In the genomic region with DNA sequence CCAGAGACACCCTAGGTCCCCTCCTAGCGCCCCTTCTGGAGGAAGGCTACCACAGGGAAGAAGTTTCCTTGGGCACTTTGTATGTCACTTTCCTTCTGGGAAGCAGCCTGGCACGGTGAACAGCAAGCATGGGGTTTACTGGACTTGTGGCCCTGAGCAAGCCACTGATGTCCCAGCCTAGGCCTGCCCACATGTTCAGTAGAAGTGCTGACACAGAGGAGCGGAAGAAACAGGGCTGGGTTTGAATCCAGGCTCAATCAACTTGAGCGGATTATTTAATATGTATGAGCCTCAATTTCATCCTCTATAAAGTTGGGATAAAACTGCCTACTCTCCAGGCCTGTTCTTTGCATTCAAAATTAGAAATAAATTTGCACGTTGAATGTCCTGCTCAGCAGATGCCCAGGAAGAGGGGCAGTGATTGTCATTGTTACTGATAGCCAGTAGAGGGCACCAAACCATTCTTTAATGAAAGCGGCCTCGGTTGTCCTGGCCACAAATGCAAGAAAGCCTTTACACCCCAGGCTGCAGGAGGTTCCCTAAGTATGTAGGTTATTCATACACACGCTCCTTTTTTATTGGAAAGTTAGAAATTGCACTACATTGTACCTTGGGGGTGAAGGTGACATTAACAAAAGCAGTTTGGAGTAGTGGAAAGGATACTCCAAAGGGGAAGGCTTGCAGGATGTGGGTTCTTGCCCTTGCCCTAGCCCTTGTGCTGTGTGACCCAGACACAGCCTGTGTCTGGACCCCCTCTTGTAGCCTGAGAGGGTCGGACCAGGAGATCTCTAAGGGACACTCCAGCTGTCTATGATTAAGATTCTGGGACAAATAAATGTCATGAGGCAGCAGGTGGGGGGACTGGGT, we compare ENCODE assay signal across 8 cellular contexts. TPM values are rescaled to one million over a fixed set of nuclear protein-coding genes. Genes with fewer than 3 reads are reported as not detected.
DNase-seq lines count a peak whose midpoint lies in the region; ATAC-seq and TF ChIP-seq lines count a peak whose summit lies in the region.

No MANE protein-coding gene starts in this region.

- no peak overlapping the region for H3K4ac ChIP-seq in neuronal stem cell (ENCODE audit: low read length)

- H3K79me2 ChIP-seq in KMS-11 (ENCODE audit: insufficient read depth, low read depth) = no peaks in the 10 kb centered on the region
- H3K79me2 ChIP-seq in OCI-LY3 (ENCODE audit: low read length) = no peaks in the 10 kb centered on the region

- H3K27me3 ChIP-seq in KMS-11 (ENCODE audit: insufficient read depth, low read depth) (peaks cover 4% of the 10 kb centered on the region; the same call in 1 of the 2 replicates), OCI-LY3 (ENCODE audit: low read depth, low read length) (peaks cover 6% of the 10 kb centered on the region; the same call in 1 of the 2 replicates), neuronal stem cell (ENCODE audit: control insufficient read depth in 3 of 3, insufficient read depth in 3 of 3, low read depth in 1 of 3, low read length in 3 of 3) (peaks cover 0 to 43% (median 2%) of the 10 kb centered on the region in 3 experiments)

- no peak overlapping the region for H3K18ac ChIP-seq in neuronal stem cell (ENCODE audit: low read length)

- H3K4me1 Mint-ChIP-seq in activated T-helper 1 cell treated with anti-CD3 and anti-CD28 coated beads, Interleukin-12 subunit alpha, Interleukin-12 subunit beta, Interleukin-2, Interleukin-4 antibody, amounts not matched to agents 30 ng/mL and 10 ng/mL and 1 ng/mL, durations not matched to agents 14 hours and 24 hours and 36 hours (ENCODE audit: low read depth) = peaks cover 29% of the 10 kb centered on the region

- H3K36me3 ChIP-seq in KMS-11 (ENCODE audit: insufficient read depth) (no peaks in the 10 kb centered on the region), OCI-LY3 (replicated peaks; ENCODE audit: low read depth, low read length) (no peaks in the 10 kb centered on the region), neuronal stem cell (replicated peaks in 1 of 2; ENCODE audit: control insufficient read depth in 2 of 2, insufficient read depth in 2 of 2, low read length in 2 of 2) (no peaks in the 10 kb centered on the region)

- intact Hi-C loops in activated T-helper 1 cell treated with anti-CD3 and anti-CD28 coated beads, Interleukin-12 subunit alpha, Interleukin-12 subunit beta, Interleukin-2, Interleukin-4 antibody, amounts not matched to agents 30 ng/mL and 10 ng/mL and 1 ng/mL, durations not matched to agents 14 hours and 24 hours and 36 hours (cut with micrococcal nuclease) = loop anchor here (1.0 to 5.0 kb wide), 8 partner anchors 92 to 552 kb away; partner anchors contain the start of gene FOXE1

- no peaks in the 10 kb centered on the region for H3K9me3 Mint-ChIP-seq in activated T-helper 1 cell treated with anti-CD3 and anti-CD28 coated beads, Interleukin-12 subunit alpha, Interleukin-12 subunit beta, Interleukin-2, Interleukin-4 antibody, amounts not matched to agents 30 ng/mL and 10 ng/mL and 1 ng/mL, durations not matched to agents 14 hours and 24 hours and 36 hours

- peaks cover 1% of the 10 kb centered on the region for H3K36me3 Mint-ChIP-seq in activated T-helper 1 cell treated with anti-CD3 and anti-CD28 coated beads, Interleukin-12 subunit alpha, Interleukin-12 subunit beta, Interleukin-2, Interleukin-4 antibody, amounts not matched to agents 30 ng/mL and 10 ng/mL and 1 ng/mL, durations not matched to agents 14 hours and 24 hours and 36 hours (ENCODE audit: low read depth)

- H3K4me2 ChIP-seq in KMS-11 (no peak overlapping the region), OCI-LY3 (ENCODE audit: low read length) (peak overlapping the region; percentile 35; the same call in 1 of the 2 replicates), neuronal stem cell (ENCODE audit: insufficient read depth, low read length, poor library complexity, severe bottlenecking) (no peak overlapping the region)

- H3K23ac ChIP-seq in neuronal stem cell (ENCODE audit: low read depth, low read length, poor library complexity) = no peak overlapping the region

- no peak overlapping the region for H3K27ac ChIP-seq in KMS-11
- no peak overlapping the region for H3K27ac ChIP-seq in OCI-LY3 (ENCODE audit: low read length)
- H3K27ac ChIP-seq in neuronal stem cell (replicated peaks; ENCODE audit: low read length) = no peak overlapping the region

- H2AK5ac ChIP-seq in neuronal stem cell (ENCODE audit: low read depth, low read length) = no peak overlapping the region

- peaks cover 7% of the 10 kb centered on the region for H3K4me1 ChIP-seq in KMS-11 (ENCODE audit: low read depth, poor library complexity, severe bottlenecking)
- no peaks in the 10 kb centered on the region for H3K4me1 ChIP-seq in OCI-LY3 (ENCODE audit: low read length)
- peaks cover 2 to 3% of the 10 kb centered on the region in 2 donors for H3K4me1 ChIP-seq in neuronal stem cell (ENCODE audit: control insufficient read depth in 2 of 2, insufficient read depth in 1 of 2, low read depth in 1 of 2, low read length in 2 of 2)

- ATAC-seq in GM18907 (IDR thresholded peaks at IDR 0.05; ENCODE audit: unreplicated experiment) = peak; percentile 73
- no peak for ATAC-seq in GM19455 (IDR thresholded peaks at IDR 0.05; ENCODE audit: unreplicated experiment)

- H2AFZ ChIP-seq in KMS-11 (ENCODE audit: low read depth) = no peak overlapping the region
- 0 out of 2 replicates have a peak overlapping the region, but pooled peaks have one; percentile 20 for H2AFZ ChIP-seq in OCI-LY3 (ENCODE audit: low read depth, low read length)
- peak overlapping the region; percentile 61 for H2AFZ ChIP-seq in neuronal stem cell (ENCODE audit: low read length)

- no peaks in the 10 kb centered on the region for H3K9me3 ChIP-seq in OCI-LY3 (ENCODE audit: insufficient read depth, low read length)
- H3K9me3 ChIP-seq in neuronal stem cell (replicated peaks in 1 of 2; ENCODE audit: control insufficient read depth in 2 of 2, insufficient read depth in 1 of 2, low read depth in 1 of 2, low read length in 2 of 2) = no peaks in the 10 kb centered on the region

- no peak overlapping the region for H4K8ac ChIP-seq in neuronal stem cell (ENCODE audit: low read depth, low read length)

- no peak overlapping the region for H3K27ac Mint-ChIP-seq in activated T-helper 1 cell treated with anti-CD3 and anti-CD28 coated beads, Interleukin-12 subunit alpha, Interleukin-12 subunit beta, Interleukin-2, Interleukin-4 antibody, amounts not matched to agents 30 ng/mL and 10 ng/mL and 1 ng/mL, durations not matched to agents 14 hours and 24 hours and 36 hours

- H3K9ac ChIP-seq in KMS-11 (no peak overlapping the region), OCI-LY3 (ENCODE audit: low read length) (no peak overlapping the region), neuronal stem cell (ENCODE audit: low read depth, low read length, poor library complexity) (no peak overlapping the region)

- WGBS in neuronal stem cell (ENCODE audit: extremely low coverage in 2 of 2, insufficient read length in 2 of 2, insufficient replicate concordance in 1 of 2), 2 donors = no CpG with 5 or more reads among the region's 9 CpGs

- DNase-seq in Ammon's horn (ENCODE audit: low spot score) = peak; percentile 83
- peak; percentile 31 for DNase-seq in activated T-helper 1 cell treated with anti-CD3 and anti-CD28 coated beads, Interleukin-12 subunit alpha, Interleukin-12 subunit beta, Interleukin-2, Interleukin-4 antibody, amounts not matched to agents 30 ng/mL and 10 ng/mL and 1 ng/mL, durations not matched to agents 14 hours and 24 hours and 36 hours (ENCODE audit: low spot score)
- peak; percentile 72 for DNase-seq in fibroblast of villous mesenchyme (ENCODE audit: low read depth)
- peak; percentile 65 for DNase-seq in neuronal stem cell (ENCODE audit: low spot score)

- H2BK12ac ChIP-seq in neuronal stem cell (ENCODE audit: low read length) = no peak overlapping the region

- no peak overlapping the region for H3K4me3 ChIP-seq in KMS-11 (IDR thresholded peaks at IDR 0.05; ENCODE audit: insufficient read depth, low read depth, low read length)
- H3K4me3 ChIP-seq in OCI-LY3 (ENCODE audit: low read length) = no peak overlapping the region
- H3K4me3 ChIP-seq in fibroblast of villous mesenchyme (ENCODE audit: low read depth, low read length) = no peak overlapping the region
- H3K4me3 ChIP-seq in neuronal stem cell (ENCODE audit: low read length in 2 of 2) = no peak overlapping the region

- H2BK15ac ChIP-seq in neuronal stem cell (ENCODE audit: low read length) = no peak overlapping the region

- H4K91ac ChIP-seq in neuronal stem cell (ENCODE audit: low read depth, low read length, poor library complexity) = no peak overlapping the region

- H4K20me1 ChIP-seq in KMS-11 (ENCODE audit: insufficient read depth) (no peaks in the 10 kb centered on the region), OCI-LY3 (ENCODE audit: insufficient read depth, low read length) (no peaks in the 10 kb centered on the region)

- no peaks in the 10 kb centered on the region for H3K79me1 ChIP-seq in neuronal stem cell (ENCODE audit: low read depth, low read length)

- H3K4me3 Mint-ChIP-seq in activated T-helper 1 cell treated with anti-CD3 and anti-CD28 coated beads, Interleukin-12 subunit alpha, Interleukin-12 subunit beta, Interleukin-2, Interleukin-4 antibody, amounts not matched to agents 30 ng/mL and 10 ng/mL and 1 ng/mL, durations not matched to agents 14 hours and 24 hours and 36 hours = no peak overlapping the region

- peaks cover 15% of the 10 kb centered on the region for H3K27me3 Mint-ChIP-seq in activated T-helper 1 cell treated with anti-CD3 and anti-CD28 coated beads, Interleukin-12 subunit alpha, Interleukin-12 subunit beta, Interleukin-2, Interleukin-4 antibody, amounts not matched to agents 30 ng/mL and 10 ng/mL and 1 ng/mL, durations not matched to agents 14 hours and 24 hours and 36 hours (ENCODE audit: insufficient read depth)

- no peak overlapping the region for H2BK120ac ChIP-seq in neuronal stem cell (ENCODE audit: low read depth, low read length)

- H3K14ac ChIP-seq in neuronal stem cell (ENCODE audit: low read length) = no peak overlapping the region

- peak; percentile 89 for TF ChIP-seq CTCF in KMS-11 (conservative IDR thresholded peaks at IDR 0.05; ENCODE audit: low read depth, low read length)
- peak; percentile 83 for TF ChIP-seq CTCF in OCI-LY3 (IDR thresholded peaks at IDR 0.05; ENCODE audit: low read depth, low read length)
- TF ChIP-seq CTCF in fibroblast of villous mesenchyme (IDR thresholded peaks at IDR 0.05; ENCODE audit: insufficient read depth, low read depth, low read length) = peak; percentile 78

- no peak overlapping the region for H2BK5ac ChIP-seq in neuronal stem cell (ENCODE audit: low read length)

RNA-seq across cellular contexts. Expression of gene XPA, which starts 13.4 kb away (rescaled TPM):
- total RNA-seq in activated T-helper 1 cell treated with anti-CD3 and anti-CD28 coated beads, Interleukin-12 subunit alpha, Interleukin-12 subunit beta, Interleukin-2, Interleukin-4 antibody, amounts not matched to agents 30 ng/mL and 10 ng/mL and 1 ng/mL, durations not matched to agents 14 hours and 24 hours and 36 hours = 10.6 and 11.3 TPM in 2 replicates
- 7.8 and 9.0 TPM in 2 replicates for total RNA-seq in fibroblast of villous mesenchyme
- 22.5 TPM for polyA plus RNA-seq in neuronal stem cell (2013, experiment 1 of 2)
- 23.0 TPM for polyA plus RNA-seq in neuronal stem cell (2013, experiment 2 of 2)

Comparison
In these comparisons a context has a peak if more than half of its experiments do, and no peak if none do; other contexts are left out.
1. DNase-seq: peak in every context shown above with its lines; median percentile 83 in Ammon's horn; 72 in fibroblast of villous mesenchyme; 65 in neuronal stem cell; 31 in activated T-helper 1 cell treated with anti-CD3 and anti-CD28 coated beads, Interleukin-12 subunit alpha, Interleukin-12 subunit beta, Interleukin-2, Interleukin-4 antibody, amounts not matched to agents 30 ng/mL and 10 ng/mL and 1 ng/mL, durations not matched to agents 14 hours and 24 hours and 36 hours.